Comparison of ENCODE assay signal across 9 cellular contexts in genomic region chr19:16025108-16026101, GRCh38. TPM values are rescaled to one million over a fixed set of nuclear protein-coding genes. Genes with fewer than 3 reads are reported as not detected.
DNase-seq lines count a peak whose midpoint lies in the region; ATAC-seq, FAIRE-seq and TF ChIP-seq lines count a peak whose summit lies in the region.
"Had no signal": no experiment of that assay in that cellular context is flagged by ENCODE, and none has a peak within 500 bp of the region (broad histone marks: within the 10 kb centered on the region; RNA-seq: fewer than 3 reads in every experiment).

No MANE protein-coding gene starts in this region.

- no TSS peak for BruUV-seq in HepG2 (replicated peaks; lab: Mats Ljungman, UMichigan)

- in situ Hi-C loops in astrocyte of the cerebellum (cut with HindIII; ENCODE audit: low sequenced_read_pairs), result no loop called here
- in situ Hi-C loops in HepG2 (cut with HindIII; ENCODE audit: extremely low pct_ligation_motif_present, low pct_unique_long_range_greater_than_20kb), result loop anchor here (25.0 kb wide), 1 partner anchor 362 kb away; no protein-coding TSS in a partner anchor

- POLR2A ChIA-PET in HepG2 (lab: Yijun Ruan, JAX), result interaction anchor here (2.1 kb wide), 1 partner anchor 160 kb away, joined by 10 read pairs; the partner anchor contains the start of gene FAM32A

- H3K79me2 ChIP-seq in Karpas-422 (ENCODE audit: low read length) (no peaks in the 10 kb centered on the region), HepG2 (ENCODE audit: insufficient read depth, low read length) (no peaks in the 10 kb centered on the region)

- H3K4me3 ChIP-seq in Karpas-422 (ENCODE audit: low read length) (no peak overlapping the region), astrocyte of the cerebellum (ENCODE audit: low read depth, low read length) (no peak overlapping the region), HepG2 (replicated peaks in 1 of 3; ENCODE audit: insufficient read depth in 1 of 3, low read depth in 2 of 3, low read length in 3 of 3) (no peak overlapping the region), suprapubic skin (no peak overlapping the region)

- no peak for TF ChIP-seq EP300 in HepG2 (IDR thresholded peaks at IDR 0.05; ENCODE audit: low read depth in 2 of 2, low read length in 2 of 2)
- TF ChIP-seq EP300 in HepG2 (CRISPR knock-in tag; IDR thresholded peaks at IDR 0.05; ENCODE audit: borderline replicate concordance), result no peak
- TF ChIP-seq EP300 in suprapubic skin (IDR thresholded peaks at IDR 0.05), result no peak

- H3K4me2 ChIP-seq in Karpas-422 (ENCODE audit: low read depth, low read length, poor library complexity, severe bottlenecking) (no peak overlapping the region), HepG2 (ENCODE audit: low read depth, low read length) (no peak overlapping the region)
- H3K4me2 ChIP-seq: KMS-11 had no signal

- DNase-seq in EH (ENCODE audit: low read depth) (peak; percentile 79), Karpas-422 (peak; percentile 64), astrocyte of the cerebellum (ENCODE audit: low read depth) (no peak), HepG2 (ENCODE audit: low spot score) (peak; percentile 61), activated T-cell treated with anti-CD3 and anti-CD28 coated beads for 4 hours (no peak), NCI-H128 (lab: John Stamatoyannopoulos, UW; ENCODE audit: unreplicated experiment) (no peak), suprapubic skin (ENCODE audit: low spot score in 2 of 2) (no peak)

- H3K36me3 ChIP-seq in Karpas-422 (ENCODE audit: insufficient read depth, low read length), result no peaks in the 10 kb centered on the region
- no peaks in the 10 kb centered on the region for H3K36me3 ChIP-seq in HepG2 (replicated peaks in 1 of 2; ENCODE audit: control insufficient read depth in 1 of 2, insufficient read depth in 2 of 2, low read length in 2 of 2)
- H3K36me3 ChIP-seq in suprapubic skin, result no peaks in the 10 kb centered on the region

- H4K20me1 ChIP-seq in Karpas-422 (ENCODE audit: insufficient read depth, low read depth, low read length), result no peaks in the 10 kb centered on the region
- no peaks in the 10 kb centered on the region for H4K20me1 ChIP-seq in HepG2 (ENCODE audit: insufficient read depth, low read length)

- no peak for TF ChIP-seq POLR2A in HepG2 (IDR thresholded peaks at IDR 0.05; ENCODE audit: insufficient read depth in 1 of 2, low read depth in 2 of 2, low read length in 2 of 2)
- TF ChIP-seq POLR2A in suprapubic skin (IDR thresholded peaks at IDR 0.05), result no peak

- no peak overlapping the region for H3K9ac ChIP-seq in Karpas-422 (ENCODE audit: low read length)
- no peak overlapping the region for H3K9ac ChIP-seq in HepG2 (ENCODE audit: insufficient read depth, low read depth, low read length)
- H3K9ac ChIP-seq: KMS-11 had no signal

- peak; percentile 96 for ATAC-seq in HepG2
- no peak for ATAC-seq in GM21737 (IDR thresholded peaks at IDR 0.05; ENCODE audit: unreplicated experiment)

- H3K27me3 ChIP-seq in Karpas-422 (ENCODE audit: low read length), result no peaks in the 10 kb centered on the region
- H3K27me3 ChIP-seq in HepG2 (ENCODE audit: control insufficient read depth in 1 of 2, insufficient read depth in 2 of 2, low read length in 2 of 2), result peaks cover 2 to 22% of the 10 kb centered on the region in 2 experiments; a peak in 4 of 5 replicates
- H3K27me3 ChIP-seq in suprapubic skin, result peaks cover 6% of the 10 kb centered on the region

- peak; percentile 60 for FAIRE-seq in HepG2 (lab: Jason Lieb, UNC)

- CTCF ChIA-PET in HepG2 (lab: Yijun Ruan, JAX; ENCODE audit: low intra/inter-chr PET ratio, low total read pairs), result interaction anchor here (1.2 to 1.9 kb wide), 3 partner anchors 17 to 396 kb away, joined by 4 to 11 read pairs (median 5); no protein-coding TSS in a partner anchor

- H3K4me1 ChIP-seq in Karpas-422 (ENCODE audit: low read length) (peaks cover 3% of the 10 kb centered on the region; the same call in 1 of the 2 replicates), HepG2 (ENCODE audit: insufficient read depth, low read length) (no peaks in the 10 kb centered on the region), suprapubic skin (no peaks in the 10 kb centered on the region)

- H3K27ac ChIP-seq in Karpas-422 (ENCODE audit: low read length) (no peak overlapping the region), HepG2 (ENCODE audit: extremely low read length, insufficient read depth, low read length) (no peak overlapping the region), suprapubic skin (no peak overlapping the region)
- H3K27ac ChIP-seq: KMS-11 had no signal

- no peaks in the 10 kb centered on the region for H3K9me2 ChIP-seq in Karpas-422 (replicated peaks; ENCODE audit: insufficient read depth, low read length)

- WGBS in HepG2 (ENCODE audit: low lambda C conversion rate), result 3% methylated on average over 6 of the region's 20 CpGs
- 25% methylated on average over 5 of the region's 20 CpGs for WGBS in suprapubic skin

- peak; percentile 75 for TF ChIP-seq RAD21 in HepG2 (CRISPR knock-in tag; IDR thresholded peaks at IDR 0.05)

- peak; percentile 48 for TF ChIP-seq CTCF in astrocyte of the cerebellum (IDR thresholded peaks at IDR 0.05; ENCODE audit: low read depth, low read length, missing control alignments)
- TF ChIP-seq CTCF in HepG2 (CRISPR knock-in tag; IDR thresholded peaks at IDR 0.05), result peak; percentile 81
- TF ChIP-seq CTCF in suprapubic skin (IDR thresholded peaks at IDR 0.05), result peak in 1 of 2 donors; percentile 27

- no peaks in the 10 kb centered on the region for H3K9me3 ChIP-seq in Karpas-422 (ENCODE audit: low read length)
- no peaks in the 10 kb centered on the region for H3K9me3 ChIP-seq in HepG2 (ENCODE audit: low read length)
- no peaks in the 10 kb centered on the region for H3K9me3 ChIP-seq in suprapubic skin

- H2AFZ ChIP-seq in Karpas-422 (ENCODE audit: low read length) (no peak overlapping the region), HepG2 (ENCODE audit: low read length) (no peak overlapping the region)

- intact Hi-C loops in HepG2 (cut with micrococcal nuclease; ENCODE audit: unreplicated experiment), result loop anchor here (1.0 kb wide), 1 partner anchor 157 kb away; no protein-coding TSS in a partner anchor

TF ChIP-seq in HepG2, 621 proteins besides CTCF, POLR2A, EP300 and RAD21 (continues in another document):
- TF ChIP-seq MXD3 (CRISPR knock-in tag; IDR thresholded peaks at IDR 0.05) (0 out of 2 replicates have a peak, but pooled peaks have one; percentile 29), FOSL2 (CRISPR knock-in tag; IDR thresholded peaks at IDR 0.05) (peak; percentile 67), NR2F6 (IDR thresholded peaks at IDR 0.05) (no peak), NR2F6 (CRISPR knock-in tag; IDR thresholded peaks at IDR 0.05) (peak; percentile 30; the same call in 1 of the 2 replicates)
- TF ChIP-seq, protein P1, sequence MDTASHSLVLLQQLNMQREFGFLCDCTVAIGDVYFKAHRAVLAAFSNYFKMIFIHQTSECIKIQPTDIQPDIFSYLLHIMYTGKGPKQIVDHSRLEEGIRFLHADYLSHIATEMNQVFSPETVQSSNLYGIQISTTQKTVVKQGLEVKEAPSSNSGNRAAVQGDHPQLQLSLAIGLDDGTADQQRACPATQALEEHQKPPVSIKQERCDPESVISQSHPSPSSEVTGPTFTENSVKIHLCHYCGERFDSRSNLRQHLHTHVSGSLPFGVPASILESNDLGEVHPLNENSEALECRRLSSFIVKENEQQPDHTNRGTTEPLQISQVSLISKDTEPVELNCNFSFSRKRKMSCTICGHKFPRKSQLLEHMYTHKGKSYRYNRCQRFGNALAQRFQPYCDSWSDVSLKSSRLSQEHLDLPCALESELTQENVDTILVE (CRISPR knock-in tag; IDR thresholded peaks at IDR 0.05), result 0 out of 2 replicates have a peak, but pooled peaks have one; percentile 28

RNA-seq across cellular contexts. Expression of gene TPM4, which starts 50.9 kb away (rescaled TPM):
- 76.7 and 76.9 TPM in 2 replicates for total RNA-seq in Karpas-422 (2014; rRNA removed; shearing (Covaris generic); ENCODE audit: low replicate concordance)
- total RNA-seq in HepG2 (2016; rRNA removed; fragmentation: Illumina TruSeq; extraction: Trizol) (180 and 226 TPM in 2 replicates), suprapubic skin (100 to 1,000 TPM; 195 to 224 (median 205) TPM)
- total RNA-seq in HepG2 (2016; cell fraction: cytosol; rRNA removed; fragmentation: Illumina TruSeq; extraction: Trizol; ENCODE audit: low read depth), result 81.5 and 84.8 TPM in 2 replicates
- 186 and 214 TPM in 2 replicates for total RNA-seq in HepG2 (2016; cell fraction: insoluble cytoplasmic fraction; rRNA removed; fragmentation: Illumina TruSeq; extraction: Trizol)
- 194 and 200 TPM in 2 replicates for total RNA-seq in HepG2 (2016; cell fraction: membrane; rRNA removed; fragmentation: Illumina TruSeq; extraction: Trizol)
- total RNA-seq in HepG2 (2016; cell fraction: nucleus; rRNA removed; fragmentation: Illumina TruSeq; extraction: Trizol), result 74.9 and 75.0 TPM in 2 replicates
- 142 and 188 TPM in 2 replicates for polyA plus RNA-seq in HepG2 (2011; rRNA removed)
- polyA plus RNA-seq in HepG2 (2011; cell fraction: cytosol; rRNA removed), result 121 and 146 TPM in 2 replicates
- polyA plus RNA-seq in HepG2 (2011; cell fraction: nucleus; rRNA removed), result 57.4 and 58.9 TPM in 2 replicates
- 139 and 145 TPM in 2 replicates for polyA plus RNA-seq in HepG2 (2012)
- polyA plus RNA-seq in HepG2 (2016; cell fraction: cytosol; fragmentation: Illumina TruSeq; extraction: Trizol; ENCODE audit: low read depth), result 109 and 119 TPM in 2 replicates
- polyA plus RNA-seq in HepG2 (2016; cell fraction: insoluble cytoplasmic fraction; fragmentation: Illumina TruSeq; extraction: Trizol; ENCODE audit: low read depth), result 311 and 323 TPM in 2 replicates
- 206 and 209 TPM in 2 replicates for polyA plus RNA-seq in HepG2 (2016; cell fraction: membrane; fragmentation: Illumina TruSeq; extraction: Trizol; ENCODE audit: low read depth)
- polyA plus RNA-seq in HepG2 (2016; cell fraction: nucleus; fragmentation: Illumina TruSeq; extraction: Trizol; ENCODE audit: insufficient read depth, low read depth), result 143 and 149 TPM in 2 replicates
- 72.8 and 124 TPM in 2 replicates for polyA minus RNA-seq in HepG2 (2011; rRNA and poly(A)+ RNA removed; ENCODE audit: low replicate concordance)
- 91.4 and 93.5 TPM in 2 replicates for polyA minus RNA-seq in HepG2 (2011; cell fraction: cytosol; rRNA and poly(A)+ RNA removed)
- 76.0 and 77.5 TPM in 2 replicates for polyA minus RNA-seq in HepG2 (2011; cell fraction: nucleus; rRNA and poly(A)+ RNA removed)

Comparison
In these comparisons a context has a peak if more than half of its experiments do, and no peak if none do; other contexts are left out.
1. DNase-seq: peak in EH (single experiment), Karpas-422 (single experiment) and HepG2 (single experiment); none in astrocyte of the cerebellum (single experiment), activated T-cell treated with anti-CD3 and anti-CD28 coated beads for 4 hours (single experiment), NCI-H128 (single experiment) and suprapubic skin (0 of 2).